ENCODE assay signal across 30 cellular contexts in genomic region chr18:24417465-24417864, GRCh38. TPM values are rescaled to one million over a fixed set of nuclear protein-coding genes. Genes with fewer than 3 reads are reported as not detected.
"Had no signal": no experiment of that assay in that cellular context is flagged by ENCODE, and none has a peak within 500 bp of the region (broad histone marks: within the 10 kb centered on the region; RNA-seq: fewer than 3 reads in every experiment).

No MANE protein-coding gene starts in this region.

- H3K4me1 ChIP-seq: gastrocnemius medialis, psoas muscle, sigmoid colon, stomach, vagina had no signal

- H3K9me3 ChIP-seq: gastrocnemius medialis, psoas muscle, sigmoid colon, stomach, thyroid gland, vagina had no signal

- H3K27me3 ChIP-seq: vagina had no signal

- H3K36me3 Mint-ChIP-seq: natural killer cell; stimulated activated effector memory CD8-positive, alpha-beta T cell treated with anti-CD3 and anti-CD28 coated beads, Interleukin-12 subunit alpha, Interleukin-12 subunit beta, amount 100 ng/mL, for 72 hours had no signal

- ATAC-seq: esophagus mucosa; gastrocnemius medialis; left lobe of liver; psoas muscle; right cardiac atrium; stimulated activated effector memory CD8-positive, alpha-beta T cell treated with anti-CD3 and anti-CD28 coated beads, Interleukin-12 subunit alpha, Interleukin-12 subunit beta, amount 100 ng/mL, for 72 hours had no signal

- H3K27ac Mint-ChIP-seq: memory B cell; natural killer cell; stimulated activated effector memory CD8-positive, alpha-beta T cell treated with anti-CD3 and anti-CD28 coated beads, Interleukin-12 subunit alpha, Interleukin-12 subunit beta, amount 100 ng/mL, for 72 hours had no signal

- H3K36me3 ChIP-seq: gastrocnemius medialis, sigmoid colon, stomach, thyroid gland, vagina had no signal

- H3K9me3 Mint-ChIP-seq: natural killer cell; stimulated activated effector memory CD8-positive, alpha-beta T cell treated with anti-CD3 and anti-CD28 coated beads, Interleukin-12 subunit alpha, Interleukin-12 subunit beta, amount 100 ng/mL, for 72 hours had no signal

- H3K4me3 ChIP-seq: gastrocnemius medialis, lung, psoas muscle, sigmoid colon, stomach, thyroid gland, vagina had no signal

- H3K27ac ChIP-seq: gastrocnemius medialis, psoas muscle, sigmoid colon, stomach, thyroid gland, vagina had no signal

- H3K4me3 Mint-ChIP-seq: memory B cell; natural killer cell; stimulated activated effector memory CD8-positive, alpha-beta T cell treated with anti-CD3 and anti-CD28 coated beads, Interleukin-12 subunit alpha, Interleukin-12 subunit beta, amount 100 ng/mL, for 72 hours had no signal

- FAIRE-seq: kidney had no signal

- DNase-seq: cortex of kidney; effector CD4-positive, alpha-beta T cell; foreskin fibroblast; gastrocnemius medialis; head of caudate nucleus; kidney; natural killer cell; nucleus accumbens; psoas muscle; right cardiac atrium; sigmoid colon; stimulated activated CD4-positive, alpha-beta T cell treated with anti-CD3 and anti-CD28 coated beads, Interleukin-2, amount 100 ng/mL, for 24 hours; stimulated activated CD4-positive, alpha-beta T cell treated with anti-CD3 and anti-CD28 coated beads, Interleukin-4, amount 100 ng/mL, for 24 hours; stimulated activated naive CD4-positive, alpha-beta T cell treated with Interleukin-2 at 50 U/mL for 16 hours; stomach; thyroid gland; trophoblast cell had no signal

- H3K4me1 Mint-ChIP-seq: memory B cell, natural killer cell had no signal

RNA-seq across cellular contexts. Expression of gene HRH4, which starts 43.0 kb away (rescaled TPM):
- total RNA-seq: dermis microvascular lymphatic vessel endothelial cell, gastrocnemius medialis, glomerular endothelial cell, kidney, osteocyte, right cardiac atrium, skeletal muscle tissue, temporal lobe, thyroid gland, ureter, vagina had no signal
- polyA plus RNA-seq: neural cell, right cardiac atrium had no signal
